16 cellular contexts compared by ENCODE assay signal in genomic region chr9:107118873-107119272, GRCh38.
DNase-seq lines count a peak whose midpoint lies in the region; ATAC-seq and TF ChIP-seq lines count a peak whose summit lies in the region.
"Had no signal": no experiment of that assay in that cellular context is flagged by ENCODE, and none has a peak within 500 bp of the region (broad histone marks: within the 10 kb centered on the region; RNA-seq: fewer than 3 reads in every experiment).

No MANE protein-coding gene starts in this region.

- DNase-seq in left ventricle myocardium superior (no peak), heart right ventricle (no peak), mucosa of descending colon (no peak), Karpas-422 (no peak)
- no peak for DNase-seq in naive thymus-derived CD4-positive, alpha-beta T cell
- DNase-seq: CD8-positive, alpha-beta memory T cell; COR-L47; DMS 273 treated with DMSO at 0.1 percent for 48 hours; DMS53; DND-41; EL; IMR-90 had no signal

- peaks cover 0 to 9% (median 0%) of the 10 kb centered on the region in 7 donors for H3K27me3 ChIP-seq in heart right ventricle
- 0 out of 2 replicates have a peak, but pooled peaks cover 2% of the 10 kb centered on the region for H3K27me3 ChIP-seq in Karpas-422 (ENCODE audit: low read length)
- no peaks in the 10 kb centered on the region for H3K27me3 ChIP-seq in naive thymus-derived CD4-positive, alpha-beta T cell (ENCODE audit: control insufficient read depth in 2 of 2, insufficient read depth in 2 of 2, low read length in 2 of 2)
- H3K27me3 ChIP-seq: BLaER1 treated with 17β-estradiol and CSF1 and Interleukin-3, amounts not matched to agents 10 nM and 100 nM had no signal

- no peak for TF ChIP-seq CTCF in heart right ventricle (IDR thresholded peaks at IDR 0.05)
- no peak for TF ChIP-seq CTCF in brain (conservative IDR thresholded peaks at IDR 0.05)
- no peak for TF ChIP-seq CTCF in mucosa of descending colon (IDR thresholded peaks at IDR 0.05)

- CTCF ChIA-PET in naive thymus-derived CD4-positive, alpha-beta T cell (lab: Charles Lee) = no interaction called here

- H3K4me3 Mint-ChIP-seq in brain = no peak overlapping the region
- H3K4me3 Mint-ChIP-seq in naive thymus-derived CD4-positive, alpha-beta T cell = no peak overlapping the region
- H3K4me3 Mint-ChIP-seq: B cell; CD8-positive, alpha-beta memory T cell had no signal

- no peaks in the 10 kb centered on the region for H3K9me3 Mint-ChIP-seq in brain
- H3K9me3 Mint-ChIP-seq in naive thymus-derived CD4-positive, alpha-beta T cell = peaks cover 0 to 3% (median 0%) of the 10 kb centered on the region in 11 donors
- H3K9me3 Mint-ChIP-seq: CD8-positive, alpha-beta memory T cell had no signal

- H3K36me3 Mint-ChIP-seq in brain = no peaks in the 10 kb centered on the region
- no peaks in the 10 kb centered on the region for H3K36me3 Mint-ChIP-seq in naive thymus-derived CD4-positive, alpha-beta T cell
- H3K36me3 Mint-ChIP-seq: CD8-positive, alpha-beta memory T cell had no signal

- no peak overlapping the region for H3K4me2 ChIP-seq in Karpas-422 (ENCODE audit: low read depth, low read length, poor library complexity, severe bottlenecking)
- H3K4me2 ChIP-seq: BLaER1 treated with 17β-estradiol and CSF1 and Interleukin-3, amounts not matched to agents 10 nM and 100 nM had no signal

- peaks cover 12% of the 10 kb centered on the region for H3K4me1 Mint-ChIP-seq in brain
- H3K4me1 Mint-ChIP-seq in naive thymus-derived CD4-positive, alpha-beta T cell = peaks cover 0 to 6% (median 0%) of the 10 kb centered on the region in 7 donors

- H3K4me3 ChIP-seq in heart right ventricle (no peak overlapping the region), mucosa of descending colon (no peak overlapping the region), Karpas-422 (ENCODE audit: low read length) (no peak overlapping the region)
- H3K4me3 ChIP-seq in naive thymus-derived CD4-positive, alpha-beta T cell (ENCODE audit: low read length) = no peak overlapping the region
- H3K4me3 ChIP-seq: BLaER1 treated with 17β-estradiol and CSF1 and Interleukin-3, amounts not matched to agents 10 nM and 100 nM; HAP-1 had no signal

- peaks cover 3% of the 10 kb centered on the region for H3K27me3 Mint-ChIP-seq in brain
- H3K27me3 Mint-ChIP-seq in naive thymus-derived CD4-positive, alpha-beta T cell = peaks cover 3 to 33% (median 14%) of the 10 kb centered on the region in 5 donors

- 78 to 80% methylated on average over 4 of the region's 4 CpGs for WGBS in heart right ventricle, 2 donors

- no peaks in the 10 kb centered on the region for H3K36me3 ChIP-seq in heart right ventricle
- H3K36me3 ChIP-seq in mucosa of descending colon (ENCODE audit: low read depth) = no peaks in the 10 kb centered on the region
- no peaks in the 10 kb centered on the region for H3K36me3 ChIP-seq in Karpas-422 (ENCODE audit: insufficient read depth, low read length)
- H3K36me3 ChIP-seq in naive thymus-derived CD4-positive, alpha-beta T cell (ENCODE audit: control insufficient read depth in 2 of 3, insufficient read depth in 3 of 3, low read length in 3 of 3) = no peaks in the 10 kb centered on the region
- H3K36me3 ChIP-seq: BLaER1 treated with 17β-estradiol and CSF1 and Interleukin-3, amounts not matched to agents 10 nM and 100 nM; HAP-1 had no signal

- H3K4me1 ChIP-seq in heart right ventricle = peaks cover 0 to 8% (median 3%) of the 10 kb centered on the region in 9 donors
- no peaks in the 10 kb centered on the region for H3K4me1 ChIP-seq in mucosa of descending colon (ENCODE audit: low read depth)
- H3K4me1 ChIP-seq in Karpas-422 (ENCODE audit: low read length) = peaks cover 6% of the 10 kb centered on the region; the same call in 1 of the 2 replicates
- no peaks in the 10 kb centered on the region for H3K4me1 ChIP-seq in naive thymus-derived CD4-positive, alpha-beta T cell (ENCODE audit: control insufficient read depth in 2 of 2, insufficient read depth in 2 of 2, low read length in 2 of 2)
- H3K4me1 ChIP-seq: BLaER1 treated with 17β-estradiol and CSF1 and Interleukin-3, amounts not matched to agents 10 nM and 100 nM; HAP-1 had no signal

- H3K27ac ChIP-seq in heart right ventricle (no peak overlapping the region), Karpas-422 (ENCODE audit: low read length) (no peak overlapping the region)
- H3K27ac ChIP-seq in naive thymus-derived CD4-positive, alpha-beta T cell (ENCODE audit: low read depth, low read length) = no peak overlapping the region
- H3K27ac ChIP-seq: BLaER1 treated with 17β-estradiol and CSF1 and Interleukin-3, amounts not matched to agents 10 nM and 100 nM had no signal

- peak; percentile 15 for ATAC-seq in left ventricle myocardium superior
- no peak for ATAC-seq in heart right ventricle
- ATAC-seq in mucosa of descending colon = peak; percentile 26
- ATAC-seq in naive thymus-derived CD4-positive, alpha-beta T cell = no peak

- POLR2A ChIA-PET in naive thymus-derived CD4-positive, alpha-beta T cell (lab: Charles Lee) = no interaction called here

- H3K9ac ChIP-seq in Karpas-422 (ENCODE audit: low read length) = no peak overlapping the region
- H3K9ac ChIP-seq: BLaER1 treated with 17β-estradiol and CSF1 and Interleukin-3, amounts not matched to agents 10 nM and 100 nM had no signal

- H3K9me3 ChIP-seq in heart right ventricle (no peaks in the 10 kb centered on the region), mucosa of descending colon (no peaks in the 10 kb centered on the region), Karpas-422 (ENCODE audit: low read length) (no peaks in the 10 kb centered on the region)
- H3K9me3 ChIP-seq in naive thymus-derived CD4-positive, alpha-beta T cell (ENCODE audit: control insufficient read depth in 2 of 3, low read length in 3 of 3) = no peaks in the 10 kb centered on the region
- H3K9me3 ChIP-seq: BLaER1 treated with 17β-estradiol and CSF1 and Interleukin-3, amounts not matched to agents 10 nM and 100 nM; HAP-1 had no signal

- H3K79me2 ChIP-seq in Karpas-422 (ENCODE audit: low read length) = no peaks in the 10 kb centered on the region

- H2AFZ ChIP-seq in Karpas-422 (ENCODE audit: low read length) = no peak overlapping the region

- H3K27ac Mint-ChIP-seq in brain = peak overlapping the region in 4 of 5 experiments; percentile 6 to 95 (median 64)
- no peak overlapping the region for H3K27ac Mint-ChIP-seq in naive thymus-derived CD4-positive, alpha-beta T cell
- H3K27ac Mint-ChIP-seq: B cell; CD8-positive, alpha-beta memory T cell had no signal

- no peaks in the 10 kb centered on the region for H3K9me2 ChIP-seq in Karpas-422 (replicated peaks; ENCODE audit: insufficient read depth, low read length)

- intact Hi-C loops in left ventricle myocardium superior (cut with micrococcal nuclease) = no loop called here
- intact Hi-C loops in heart right ventricle (cut with DNase I) = no loop called here
- intact Hi-C loops in mucosa of descending colon (cut with DNase I, micrococcal nuclease) = no loop called here
- intact Hi-C loops in naive thymus-derived CD4-positive, alpha-beta T cell (cut with micrococcal nuclease) = loop anchor here in 1 of 2 donors (10.0 kb wide), 1 partner anchor 194 kb away; no protein-coding TSS in a partner anchor

- H4K20me1 ChIP-seq in Karpas-422 (ENCODE audit: insufficient read depth, low read depth, low read length) = no peaks in the 10 kb centered on the region
- H4K20me1 ChIP-seq: BLaER1 treated with 17β-estradiol and CSF1 and Interleukin-3, amounts not matched to agents 10 nM and 100 nM had no signal

Comparison
In these comparisons a context has a peak if more than half of its experiments do, and no peak if none do; other contexts are left out.
1. ATAC-seq: peak in left ventricle myocardium superior (single experiment) and mucosa of descending colon (single experiment); none in heart right ventricle (0 of 8) and naive thymus-derived CD4-positive, alpha-beta T cell (single experiment).
2. H3K27ac Mint-ChIP-seq: peak in brain (4 of 5); none in naive thymus-derived CD4-positive, alpha-beta T cell (0 of 9).